ENCODE assay signal across 8 cellular contexts in the genomic region with DNA sequence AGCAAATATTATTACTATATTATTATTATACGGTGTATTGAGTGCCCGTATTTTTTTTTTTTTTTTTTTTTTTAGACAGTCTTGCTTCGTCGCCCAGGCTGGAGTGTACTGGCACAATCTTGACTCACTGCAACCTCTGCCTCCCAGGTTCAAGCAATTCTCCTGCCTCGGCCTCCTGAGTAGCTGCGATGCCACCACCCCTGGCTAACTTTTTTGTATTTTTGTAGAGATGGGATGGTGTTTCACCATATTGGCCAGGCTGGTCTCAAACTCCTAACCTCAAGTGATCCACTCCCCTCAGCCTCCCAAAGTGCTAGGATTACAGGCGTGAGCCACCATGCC. TPM values are rescaled to one million over a fixed set of nuclear protein-coding genes. Genes with fewer than 3 reads are reported as not detected.
DNase-seq lines count a peak whose midpoint lies in the region; ATAC-seq and TF ChIP-seq lines count a peak whose summit lies in the region.
"Not testable (repeated sequence)": the region's sequence is repeated elsewhere in the genome, so short reads cannot be mapped to it uniquely, and the experiment has no call there.

No MANE protein-coding gene starts in this region.

- not testable (repeated sequence) for H3K36me3 ChIP-seq in BJ (ENCODE audit: control insufficient read depth, insufficient read depth, low read length); liver (ENCODE audit: control insufficient read depth in 4 of 4, insufficient read depth in 3 of 4, low read depth in 1 of 4, low read length in 3 of 4); ovary; testis (ENCODE audit: low read depth, missing control alignments)

- H3K27me3 Mint-ChIP-seq in IgD-negative memory B cell; activated CD4-positive, alpha-beta T cell treated with anti-CD3 and anti-CD28 coated beads for 36 hours: not testable (repeated sequence)

- POLR2A ChIA-PET in BJ (lab: Charles Lee); activated CD4-positive, alpha-beta T cell treated with anti-CD3 and anti-CD28 coated beads for 36 hours (lab: Charles Lee): not testable (repeated sequence)

- intact Hi-C loops in activated CD4-positive, alpha-beta T cell treated with anti-CD3 and anti-CD28 coated beads for 36 hours (cut with DNase I, micrococcal nuclease) = loop anchor here (5.0 to 10.0 kb wide), 9 partner anchors 33 to 1290 kb away; a partner anchor contains a TSS
- intact Hi-C loops in ovary (cut with DNase I) (loop anchor here in 2 of 4 donors (10.0 kb wide), 2 partner anchors 50 to 1500 kb away; a partner anchor contains a TSS), testis (cut with DNase I; ENCODE audit: low total_unique reads) (loop anchor here (10.0 kb wide), 1 partner anchor 80 kb away; no protein-coding TSS in a partner anchor)

- not testable (repeated sequence) for TF ChIP-seq CTCF in BJ (IDR thresholded peaks at IDR 0.05; ENCODE audit: insufficient read depth, low read depth, low read length); astrocyte of the spinal cord (IDR thresholded peaks at IDR 0.05; ENCODE audit: low read depth, low read length); epithelial cell of proximal tubule (conservative IDR thresholded peaks at IDR 0.05; ENCODE audit: low read depth, low read length); liver (IDR thresholded peaks at IDR 0.05; ENCODE audit: low read depth, low read length, missing input control); ovary (IDR thresholded peaks at IDR 0.05); testis (IDR thresholded peaks at IDR 0.05)

- ATAC-seq in activated CD4-positive, alpha-beta T cell treated with anti-CD3 and anti-CD28 coated beads for 36 hours = not testable (repeated sequence)

- CTCF ChIA-PET in BJ (lab: Yijun Ruan, JAX); activated CD4-positive, alpha-beta T cell treated with anti-CD3 and anti-CD28 coated beads for 36 hours (lab: Charles Lee): not testable (repeated sequence)

- not testable (repeated sequence) for H3K9me3 Mint-ChIP-seq in IgD-negative memory B cell; activated CD4-positive, alpha-beta T cell treated with anti-CD3 and anti-CD28 coated beads for 36 hours (ENCODE audit: low read depth)

- not testable (repeated sequence) for H3K27me3 ChIP-seq in BJ (ENCODE audit: control insufficient read depth, insufficient read depth, low read length); liver (ENCODE audit: control insufficient read depth in 4 of 4, insufficient read depth in 4 of 4, low read length in 3 of 4); ovary; testis

- DNase-seq in BJ (ENCODE audit: low read depth); activated CD4-positive, alpha-beta T cell treated with anti-CD3 and anti-CD28 coated beads for 36 hours; astrocyte of the spinal cord (ENCODE audit: low read depth, low spot score); epithelial cell of proximal tubule (ENCODE audit: low read depth); ovary; testis: not testable (repeated sequence)

- in situ Hi-C loops in astrocyte of the spinal cord (cut with HindIII; ENCODE audit: low sequenced_read_pairs) = not testable (repeated sequence)

- peak overlapping the region; percentile 91 to 95 (median 92) for H3K27ac Mint-ChIP-seq in IgD-negative memory B cell
- H3K27ac Mint-ChIP-seq in activated CD4-positive, alpha-beta T cell treated with anti-CD3 and anti-CD28 coated beads for 36 hours = peak overlapping the region; percentile 95

- not testable (repeated sequence) for TF ChIP-seq EP300 in ovary (IDR thresholded peaks at IDR 0.05)

- TF ChIP-seq RAD21 in liver (IDR thresholded peaks at IDR 0.05) = not testable (repeated sequence)

- peak overlapping the region; percentile 52 to 99 for H3K9ac ChIP-seq in liver (ENCODE audit: low read depth in 1 of 2, low read length in 2 of 2)

- TF ChIP-seq POLR2A in ovary (IDR thresholded peaks at IDR 0.05); testis (IDR thresholded peaks at IDR 0.05): not testable (repeated sequence)

- not testable (repeated sequence) for H3K36me3 Mint-ChIP-seq in IgD-negative memory B cell
- H3K36me3 Mint-ChIP-seq in activated CD4-positive, alpha-beta T cell treated with anti-CD3 and anti-CD28 coated beads for 36 hours (ENCODE audit: low read depth) = peaks cover 13% of the 10 kb centered on the region

- H3K27ac ChIP-seq in liver (ENCODE audit: low read depth in 1 of 2, low read length in 2 of 2) (peak overlapping the region; percentile 95 to 97), ovary (peak overlapping the region; percentile 75 to 95), testis (peak overlapping the region; percentile 98 to 99)

- 32% methylated on average over 7 of the region's 7 CpGs for WGBS in liver
- WGBS in ovary, 3 donors = 19 to 29% (median 23%) methylated on average over 7 of the region's 7 CpGs
- 34 to 37% methylated on average over 7 of the region's 7 CpGs for WGBS in testis, 2 donors

- H3K4me3 Mint-ChIP-seq in IgD-negative memory B cell = peak overlapping the region; percentile 89 to 97 (median 93)
- peak overlapping the region; percentile 95 for H3K4me3 Mint-ChIP-seq in activated CD4-positive, alpha-beta T cell treated with anti-CD3 and anti-CD28 coated beads for 36 hours

- H3K9me3 ChIP-seq in liver (ENCODE audit: control insufficient read depth in 4 of 4, low read length in 3 of 4); ovary; testis: not testable (repeated sequence)

- H3K4me1 Mint-ChIP-seq in IgD-negative memory B cell = peaks cover 40 to 55% (median 47%) of the 10 kb centered on the region in 3 donors
- peaks cover 70% of the 10 kb centered on the region for H3K4me1 Mint-ChIP-seq in activated CD4-positive, alpha-beta T cell treated with anti-CD3 and anti-CD28 coated beads for 36 hours

- H3K4me3 ChIP-seq in BJ (ENCODE audit: low read depth, low read length) (peak overlapping the region; percentile 93), astrocyte of the spinal cord (ENCODE audit: low read depth, low read length) (peak overlapping the region; percentile 95), epithelial cell of proximal tubule (ENCODE audit: low read depth, low read length) (peak overlapping the region; percentile 94), liver (ENCODE audit: low read depth in 1 of 3, low read length in 3 of 3) (peak overlapping the region; percentile 80 to 99 (median 86)), ovary (peak overlapping the region; percentile 76), testis (peak overlapping the region; percentile 89 to 97)

- H3K4me1 ChIP-seq in liver (ENCODE audit: control insufficient read depth in 4 of 4, insufficient read depth in 4 of 4, low read length in 3 of 4) = peaks cover 21 to 52% (median 44%) of the 10 kb centered on the region in 4 donors
- H3K4me1 ChIP-seq in ovary (ENCODE audit: insufficient read depth) = peaks cover 31% of the 10 kb centered on the region
- H3K4me1 ChIP-seq in testis = peaks cover 63% of the 10 kb centered on the region

RNA-seq across cellular contexts. Expression of a gene that starts 2.2 kb away (rescaled TPM):
- polyA plus RNA-seq in BJ (2011; rRNA removed) (82.0 and 85.6 TPM in 2 replicates), IgD-negative memory B cell (55.1 TPM), liver (10 to 100 TPM; 25.9 to 59.8 TPM), ovary (100 to 1,000 TPM in 1 of 2 donors, 10 to 100 TPM in 1; 35.8 to 120 TPM), testis (ENCODE audit: insufficient read depth, low read depth, low replicate concordance) (112 TPM)
- 119 and 126 TPM in 2 replicates for polyA minus RNA-seq in BJ (2011; rRNA and poly(A)+ RNA removed)
- 10 to 100 TPM; 44.5 to 47.1 TPM for total RNA-seq in activated CD4-positive, alpha-beta T cell treated with anti-CD3 and anti-CD28 coated beads for 36 hours
- total RNA-seq in epithelial cell of proximal tubule (44.5 and 60.7 TPM in 2 replicates), liver (10 to 100 TPM; 27.3 to 58.1 TPM), ovary (100 to 1,000 TPM in 3 of 7 donors, 10 to 100 TPM in 4; 77.9 to 226 (median 88.3) TPM), testis (100 to 1,000 TPM; 192 to 212 TPM)
